Comparison of ENCODE assay signal across 8 cellular contexts in the genomic region with DNA sequence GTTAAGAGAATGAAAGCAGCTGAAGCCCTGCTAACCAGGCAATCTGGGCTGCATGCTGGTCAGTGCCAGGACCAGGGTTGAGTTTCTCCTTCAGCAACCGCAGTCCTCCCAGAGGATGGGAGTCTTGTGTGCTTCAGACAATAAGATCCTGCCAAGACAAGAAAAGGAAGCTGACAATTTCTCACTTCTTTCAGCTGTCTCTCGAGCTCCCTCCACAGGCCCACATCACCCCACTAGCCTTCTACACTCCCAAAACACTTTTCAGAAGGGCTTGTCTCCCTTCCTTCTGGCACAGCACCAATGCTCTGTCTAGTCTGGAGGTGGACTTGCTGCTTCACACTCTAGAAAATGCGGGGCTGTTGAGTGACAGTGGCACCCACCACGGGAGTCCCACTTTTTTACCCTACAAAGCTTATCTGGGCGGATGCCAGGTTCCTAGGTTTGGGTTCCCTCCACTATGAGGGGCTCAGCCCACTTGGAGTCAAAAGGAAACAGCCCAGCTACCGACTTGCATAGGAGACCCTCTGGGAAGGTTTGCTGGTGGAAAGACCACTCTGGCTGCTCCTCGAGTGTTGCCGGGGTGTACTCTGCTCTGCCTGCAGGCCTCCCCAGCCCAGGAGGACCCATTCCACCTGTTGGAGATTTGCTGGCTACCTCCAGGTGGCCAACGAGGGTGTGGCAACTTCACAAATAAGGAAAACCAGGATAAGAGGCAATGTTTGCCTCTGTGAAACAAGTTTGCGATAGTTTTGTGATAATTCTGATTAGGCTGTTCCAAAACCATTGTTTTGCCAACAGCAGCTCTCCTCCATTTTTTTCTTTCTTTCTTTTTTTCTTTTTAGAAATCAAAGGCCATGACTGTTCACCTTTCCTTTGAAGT.
DNase-seq lines count a peak whose midpoint lies in the region; ATAC-seq lines count a peak whose summit lies in the region.

No MANE protein-coding gene starts in this region.

- ATAC-seq in GM18870 (IDR thresholded peaks at IDR 0.05; ENCODE audit: unreplicated experiment) (peak; percentile 68), memory B cell (ENCODE audit: low read depth) (peak; percentile 82), HG02678 (IDR thresholded peaks at IDR 0.05; ENCODE audit: unreplicated experiment) (no peak)
- ATAC-seq in activated CD8-positive, alpha-beta T cell treated with anti-CD3 and anti-CD28 coated beads, Interleukin-2, amount 10 ng/mL, durations not matched to agents 7 days and 5 days, result peak; percentile 84

- H3K36me3 Mint-ChIP-seq in activated CD8-positive, alpha-beta T cell treated with anti-CD3 and anti-CD28 coated beads, Interleukin-2, amount 10 ng/mL, durations not matched to agents 7 days and 5 days (ENCODE audit: low read depth), result no peaks in the 10 kb centered on the region
- no peaks in the 10 kb centered on the region for H3K36me3 Mint-ChIP-seq in memory B cell

- no peak overlapping the region for H3K27ac Mint-ChIP-seq in activated CD8-positive, alpha-beta T cell treated with anti-CD3 and anti-CD28 coated beads, Interleukin-2, amount 10 ng/mL, durations not matched to agents 7 days and 5 days
- peak overlapping the region; percentile 36 for H3K27ac Mint-ChIP-seq in memory B cell

- peaks cover 22% of the 10 kb centered on the region for H3K27me3 Mint-ChIP-seq in activated CD8-positive, alpha-beta T cell treated with anti-CD3 and anti-CD28 coated beads, Interleukin-2, amount 10 ng/mL, durations not matched to agents 7 days and 5 days (ENCODE audit: low read depth)
- peaks cover 2% of the 10 kb centered on the region for H3K27me3 Mint-ChIP-seq in memory B cell

- CTCF ChIA-PET in activated CD8-positive, alpha-beta T cell treated with anti-CD3 and anti-CD28 coated beads, Interleukin-2, amount 10 ng/mL, durations not matched to agents 7 days and 5 days (lab: Charles Lee), result interaction anchor here (0.6 to 9.8 kb wide), 40 partner anchors 9 to 450 kb away, joined by 3 to 159 read pairs (median 4); partner anchors contain the start of gene TENT5C

- no peak overlapping the region for H3K4me3 Mint-ChIP-seq in activated CD8-positive, alpha-beta T cell treated with anti-CD3 and anti-CD28 coated beads, Interleukin-2, amount 10 ng/mL, durations not matched to agents 7 days and 5 days
- no peak overlapping the region for H3K4me3 Mint-ChIP-seq in memory B cell

- H3K9me3 Mint-ChIP-seq in activated CD8-positive, alpha-beta T cell treated with anti-CD3 and anti-CD28 coated beads, Interleukin-2, amount 10 ng/mL, durations not matched to agents 7 days and 5 days (ENCODE audit: insufficient read depth), result no peaks in the 10 kb centered on the region
- no peaks in the 10 kb centered on the region for H3K9me3 Mint-ChIP-seq in memory B cell

- DNase-seq in AG20443 (ENCODE audit: low spot score) (peak; percentile 64), HuH-7.5 (ENCODE audit: low spot score) (peak; percentile 29), memory B cell (ENCODE audit: low spot score in 2 of 2) (peak in 1 of 2 donors; percentile 62), NCI-H510A treated with DMSO at 0.1 percent for 48 hours (lab: John Stamatoyannopoulos, UW) (no peak), NCI-H128 (lab: John Stamatoyannopoulos, UW; ENCODE audit: unreplicated experiment) (no peak)
- peak; percentile 74 for DNase-seq in activated CD8-positive, alpha-beta T cell treated with anti-CD3 and anti-CD28 coated beads, Interleukin-2, amount 10 ng/mL, durations not matched to agents 7 days and 5 days

- peaks cover 20% of the 10 kb centered on the region for H3K4me1 Mint-ChIP-seq in activated CD8-positive, alpha-beta T cell treated with anti-CD3 and anti-CD28 coated beads, Interleukin-2, amount 10 ng/mL, durations not matched to agents 7 days and 5 days (ENCODE audit: low read depth)
- H3K4me1 Mint-ChIP-seq in memory B cell, result peaks cover 19% of the 10 kb centered on the region

- POLR2A ChIA-PET in activated CD8-positive, alpha-beta T cell treated with anti-CD3 and anti-CD28 coated beads, Interleukin-2, amount 10 ng/mL, durations not matched to agents 7 days and 5 days (lab: Charles Lee), result interaction anchor here (0.6 to 1.3 kb wide), 5 partner anchors 9 to 138 kb away, joined by 3 to 5 read pairs (median 3); no protein-coding TSS in a partner anchor

Comparison
In these comparisons a context has a peak if more than half of its experiments do, and no peak if none do; other contexts are left out.
1. DNase-seq: peak in AG20443 (single experiment), HuH-7.5 (single experiment) and activated CD8-positive, alpha-beta T cell treated with anti-CD3 and anti-CD28 coated beads, Interleukin-2, amount 10 ng/mL, durations not matched to agents 7 days and 5 days (single experiment); none in NCI-H510A treated with DMSO at 0.1 percent for 48 hours (single experiment) and NCI-H128 (single experiment).